8 cellular contexts compared by ENCODE assay signal in genomic region chr2:131154071-131154531, GRCh38. TPM values are rescaled to one million over a fixed set of nuclear protein-coding genes. Genes with fewer than 3 reads are reported as not detected.
DNase-seq lines count a peak whose midpoint lies in the region; ATAC-seq and TF ChIP-seq lines count a peak whose summit lies in the region.

No MANE protein-coding gene starts in this region.

- H3K4me3 Mint-ChIP-seq in activated T-helper 17 cell treated with anti-CD3 and anti-CD28 coated beads, Interleukin-2, amount 50 U/mL, for 72 hours = peak overlapping the region; percentile 21

- no peak overlapping the region for H3K4me3 ChIP-seq in GM23248
- no peak overlapping the region for H3K4me3 ChIP-seq in foreskin fibroblast (ENCODE audit: low read depth in 1 of 2, low read length in 2 of 2)
- H3K4me3 ChIP-seq in parathyroid adenoma (ENCODE audit: low read depth, low read length) = no peak overlapping the region
- H3K4me3 ChIP-seq in upper lobe of right lung = no peak overlapping the region

- H3K27me3 ChIP-seq in GM23248 (replicated peaks; ENCODE audit: insufficient read depth) (0 out of 2 replicates have a peak, but pooled peaks cover 3% of the 10 kb centered on the region), parathyroid adenoma (ENCODE audit: control insufficient read depth, insufficient read depth, low read length) (no peaks in the 10 kb centered on the region), upper lobe of right lung (no peaks in the 10 kb centered on the region)

- H3K27me3 Mint-ChIP-seq in activated T-helper 17 cell treated with anti-CD3 and anti-CD28 coated beads, Interleukin-2, amount 50 U/mL, for 72 hours = no peaks in the 10 kb centered on the region

- H3K9me3 Mint-ChIP-seq in activated T-helper 17 cell treated with anti-CD3 and anti-CD28 coated beads, Interleukin-2, amount 50 U/mL, for 72 hours = no peaks in the 10 kb centered on the region

- 30 to 31% methylated on average over 10 of the region's 10 CpGs for WGBS in GM23248 (ENCODE audit: low coverage in 1 of 2, low lambda C conversion rate in 2 of 2, missing lambda C conversion rate in 2 of 2), 2 experiments

- peak; percentile 91 for DNase-seq in GM03348 (ENCODE audit: low spot score)
- peak; percentile 80 for DNase-seq in GM23248
- DNase-seq in KG1 (lab: John Stamatoyannopoulos, UW) = peak; percentile 7
- peak; percentile 65 for DNase-seq in RPMI7951 (ENCODE audit: low read depth)
- peak; percentile 47 to 80 for DNase-seq in foreskin fibroblast
- DNase-seq in upper lobe of right lung = peak; percentile 78

- H3K4me2 ChIP-seq in GM23248 (ENCODE audit: unreplicated experiment) = no peak overlapping the region
- H3K4me2 ChIP-seq in parathyroid adenoma (ENCODE audit: low read length) = no peak overlapping the region

- H3K4me1 Mint-ChIP-seq in activated T-helper 17 cell treated with anti-CD3 and anti-CD28 coated beads, Interleukin-2, amount 50 U/mL, for 72 hours = peaks cover 12% of the 10 kb centered on the region

- H3K9me2 ChIP-seq in GM23248 (ENCODE audit: insufficient read depth) = no peaks in the 10 kb centered on the region

- H4K20me1 ChIP-seq in GM23248 (ENCODE audit: insufficient read depth) = no peaks in the 10 kb centered on the region

- 0 out of 2 replicates have a peak overlapping the region, but pooled peaks have one; percentile 25 for H2AFZ ChIP-seq in GM23248
- no peak overlapping the region for H2AFZ ChIP-seq in parathyroid adenoma

- H3K27ac ChIP-seq in GM23248 (no peak overlapping the region), parathyroid adenoma (no peak overlapping the region), upper lobe of right lung (no peak overlapping the region)

- H3K4me1 ChIP-seq in GM23248 (ENCODE audit: insufficient read depth) (no peaks in the 10 kb centered on the region), parathyroid adenoma (no peaks in the 10 kb centered on the region), upper lobe of right lung (no peaks in the 10 kb centered on the region)

- H3F3A ChIP-seq in GM23248 (ENCODE audit: insufficient read depth) = peaks cover 4% of the 10 kb centered on the region; the same call in 1 of the 2 replicates

- no peaks in the 10 kb centered on the region for H3K9me3 ChIP-seq in GM23248 (ENCODE audit: low read depth)
- no peaks in the 10 kb centered on the region for H3K9me3 ChIP-seq in parathyroid adenoma (ENCODE audit: control insufficient read depth, low read length)
- H3K9me3 ChIP-seq in upper lobe of right lung = no peaks in the 10 kb centered on the region

- in situ Hi-C loops in GM23248 (cut with MboI) = no loop called here

- peak; percentile 89 for TF ChIP-seq CTCF in foreskin fibroblast (IDR thresholded peaks at IDR 0.05; ENCODE audit: low read depth, low read length)
- peak; percentile 90 for TF ChIP-seq CTCF in parathyroid adenoma (IDR thresholded peaks at IDR 0.05)
- peak; percentile 76 for TF ChIP-seq CTCF in upper lobe of right lung (IDR thresholded peaks at IDR 0.05)

- H3K79me2 ChIP-seq in GM23248 (ENCODE audit: insufficient read depth) (no peaks in the 10 kb centered on the region), parathyroid adenoma (no peaks in the 10 kb centered on the region)

- H3K9ac ChIP-seq in GM23248 = no peak overlapping the region
- no peak overlapping the region for H3K9ac ChIP-seq in parathyroid adenoma

- H3K36me3 Mint-ChIP-seq in activated T-helper 17 cell treated with anti-CD3 and anti-CD28 coated beads, Interleukin-2, amount 50 U/mL, for 72 hours (ENCODE audit: low read depth) = peaks cover 22% of the 10 kb centered on the region

- 0 out of 2 replicates have a peak, but pooled peaks cover 8% of the 10 kb centered on the region for H3K36me3 ChIP-seq in GM23248 (ENCODE audit: low read depth)
- no peaks in the 10 kb centered on the region for H3K36me3 ChIP-seq in parathyroid adenoma (ENCODE audit: control insufficient read depth, insufficient read depth, low read length)
- peaks cover 12% of the 10 kb centered on the region for H3K36me3 ChIP-seq in upper lobe of right lung

- intact Hi-C loops in upper lobe of right lung (cut with DNase I) = no loop called here

- peak; percentile 99 for ATAC-seq in activated T-helper 17 cell treated with anti-CD3 and anti-CD28 coated beads, Interleukin-2, amount 50 U/mL, for 72 hours (replicated peaks)
- peak; percentile 91 for ATAC-seq in upper lobe of right lung

- H3K27ac Mint-ChIP-seq in activated T-helper 17 cell treated with anti-CD3 and anti-CD28 coated beads, Interleukin-2, amount 50 U/mL, for 72 hours = peak overlapping the region; percentile 76

RNA-seq across cellular contexts. Expression of gene PLEKHB2, which starts 49.0 kb away (rescaled TPM):
- total RNA-seq in GM23248 (2014; rRNA removed; shearing (Covaris generic)) = 75.8 and 94.7 TPM in 2 replicates
- polyA plus RNA-seq in GM23248 (2016; fragmentation: Nextera tagmentation; extraction: Ambion mirVana) = 70.7 and 71.7 TPM in 2 replicates
- 93.9 and 100 TPM in 2 replicates for total RNA-seq in RPMI7951 (2014; rRNA removed; shearing (Covaris generic))
- 10 to 100 TPM; 59.8 to 64.5 TPM for total RNA-seq in activated T-helper 17 cell treated with anti-CD3 and anti-CD28 coated beads, Interleukin-2, amount 50 U/mL, for 72 hours
- total RNA-seq in upper lobe of right lung = 73.9 TPM

RNA-seq across cellular contexts. Expression of gene POTEE, which starts 55.2 kb away (rescaled TPM):
- total RNA-seq in GM23248 (2014; rRNA removed; shearing (Covaris generic)) = not detected in 2 replicates
- polyA plus RNA-seq in GM23248 (2016; fragmentation: Nextera tagmentation; extraction: Ambion mirVana) = 0.52 and 0.78 TPM in 2 replicates
- not detected in 2 replicates for total RNA-seq in RPMI7951 (2014; rRNA removed; shearing (Covaris generic))
- 1 to 10 TPM in 1 of 2 donors, under 1 TPM in 1; 0.61 to 1.7 TPM for total RNA-seq in activated T-helper 17 cell treated with anti-CD3 and anti-CD28 coated beads, Interleukin-2, amount 50 U/mL, for 72 hours
- not detected for total RNA-seq in upper lobe of right lung

Comparison
In these comparisons a context has a peak if more than half of its experiments do, and no peak if none do; other contexts are left out.
1. DNase-seq: peak in every context shown above with its lines; median percentile 91 in GM03348; 80 in GM23248; 78 in upper lobe of right lung; 65 in RPMI7951; 64 in foreskin fibroblast; 7 in KG1.